ENCODE assay signal across 8 cellular contexts in genomic region chr17:46434450-46435062, GRCh38.
DNase-seq lines count a peak whose midpoint lies in the region; ATAC-seq, FAIRE-seq and TF ChIP-seq lines count a peak whose summit lies in the region.
"Not testable (repeated sequence)": the region's sequence is repeated elsewhere in the genome, so short reads cannot be mapped to it uniquely, and the experiment has no call there.

No MANE protein-coding gene starts in this region.

- not testable (repeated sequence) for H3K9me3 ChIP-seq in heart right ventricle, thoracic aorta

- intact Hi-C loops in heart right ventricle (cut with DNase I), result not testable (repeated sequence)

- not testable (repeated sequence) for H3K4me1 Mint-ChIP-seq in memory B cell

- not testable (repeated sequence) for H3K27me3 ChIP-seq in bronchial epithelial cell (ENCODE audit: control insufficient read depth, insufficient read depth, low read length); heart right ventricle; thoracic aorta (replicated peaks; ENCODE audit: insufficient read depth)

- not testable (repeated sequence) for H3K36me3 ChIP-seq in bronchial epithelial cell (ENCODE audit: control insufficient read depth, insufficient read depth, low read length); heart right ventricle; thoracic aorta

- TF ChIP-seq CTCF in bronchial epithelial cell (IDR thresholded peaks at IDR 0.05; ENCODE audit: insufficient read depth, low read length, severe bottlenecking); heart right ventricle (IDR thresholded peaks at IDR 0.05); thoracic aorta (IDR thresholded peaks at IDR 0.05): not testable (repeated sequence)

- ATAC-seq in GM19395 (IDR thresholded peaks at IDR 0.05; ENCODE audit: unreplicated experiment), result peak; percentile 78
- ATAC-seq in HG02610 (IDR thresholded peaks at IDR 0.05; ENCODE audit: unreplicated experiment), result peak; percentile 50
- ATAC-seq in HG03354 (IDR thresholded peaks at IDR 0.05; ENCODE audit: poor library complexity, severe bottlenecking, unreplicated experiment), result peak; percentile 74
- peak; percentile 69 to 91 (median 82) for ATAC-seq in heart right ventricle
- peak; percentile 100 for ATAC-seq in memory B cell (ENCODE audit: low read depth)
- ATAC-seq in thoracic aorta (ENCODE audit: insufficient number of reproducible peaks, low FRiP score, low read depth), result peak; percentile 50

- no CpG with 5 or more reads among the region's 7 CpGs for WGBS in heart right ventricle, 2 donors

- not testable (repeated sequence) for H3K4me3 Mint-ChIP-seq in memory B cell

- FAIRE-seq in GM18507 (lab: Jason Lieb, UNC) (peak; percentile 63), bronchial epithelial cell (lab: Jason Lieb, UNC) (peak; percentile 99)

- not testable (repeated sequence) for H3K4me3 ChIP-seq in bronchial epithelial cell (ENCODE audit: low read depth, low read length); heart right ventricle; thoracic aorta

- not testable (repeated sequence) for H3K9me3 Mint-ChIP-seq in memory B cell

- H3K27ac Mint-ChIP-seq in memory B cell, result not testable (repeated sequence)

- not testable (repeated sequence) for H3K27me3 Mint-ChIP-seq in memory B cell

- H3K36me3 Mint-ChIP-seq in memory B cell, result not testable (repeated sequence)

- not testable (repeated sequence) for H3K4me1 ChIP-seq in heart right ventricle; thoracic aorta (ENCODE audit: control insufficient read depth in 1 of 2, low read depth in 2 of 2)

- not testable (repeated sequence) for H3K27ac ChIP-seq in heart right ventricle, thoracic aorta

- DNase-seq in GM18507 (ENCODE audit: extremely low spot score, insufficient read length, low read depth); bronchial epithelial cell (ENCODE audit: low read depth); heart right ventricle; memory B cell (ENCODE audit: low spot score in 2 of 2); thoracic aorta (ENCODE audit: low spot score): not testable (repeated sequence)

Comparison
In these comparisons a context has a peak if more than half of its experiments do, and no peak if none do; other contexts are left out.
1. ATAC-seq: peak in every context shown above with its lines; median percentile 100 in memory B cell; 82 in heart right ventricle; 78 in GM19395; 74 in HG03354; 50 in HG02610; 50 in thoracic aorta.